Comparison of ENCODE assay signal across 1 cellular context in genomic region chr1:95509989-95510388, GRCh38.
TF ChIP-seq lines count a peak whose summit lies in the region.

No MANE protein-coding gene starts in this region.

TF ChIP-seq in WTC11, 78 proteins besides CTCF, POLR2A, EP300 and RAD21 (continued from another document):
- TF ChIP-seq PRDM15 (CRISPR knock-in tag; IDR thresholded peaks at IDR 0.05) (no peak), ZNF317 (CRISPR knock-in tag; IDR thresholded peaks at IDR 0.05; ENCODE audit: borderline replicate concordance, low read depth) (no peak)
- TF ChIP-seq, protein P1, sequence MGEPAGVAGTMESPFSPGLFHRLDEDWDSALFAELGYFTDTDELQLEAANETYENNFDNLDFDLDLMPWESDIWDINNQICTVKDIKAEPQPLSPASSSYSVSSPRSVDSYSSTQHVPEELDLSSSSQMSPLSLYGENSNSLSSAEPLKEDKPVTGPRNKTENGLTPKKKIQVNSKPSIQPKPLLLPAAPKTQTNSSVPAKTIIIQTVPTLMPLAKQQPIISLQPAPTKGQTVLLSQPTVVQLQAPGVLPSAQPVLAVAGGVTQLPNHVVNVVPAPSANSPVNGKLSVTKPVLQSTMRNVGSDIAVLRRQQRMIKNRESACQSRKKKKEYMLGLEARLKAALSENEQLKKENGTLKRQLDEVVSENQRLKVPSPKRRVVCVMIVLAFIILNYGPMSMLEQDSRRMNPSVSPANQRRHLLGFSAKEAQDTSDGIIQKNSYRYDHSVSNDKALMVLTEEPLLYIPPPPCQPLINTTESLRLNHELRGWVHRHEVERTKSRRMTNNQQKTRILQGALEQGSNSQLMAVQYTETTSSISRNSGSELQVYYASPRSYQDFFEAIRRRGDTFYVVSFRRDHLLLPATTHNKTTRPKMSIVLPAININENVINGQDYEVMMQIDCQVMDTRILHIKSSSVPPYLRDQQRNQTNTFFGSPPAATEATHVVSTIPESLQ (CRISPR knock-in tag; IDR thresholded peaks at IDR 0.05): no peak
TF ChIP-seq in WTC11: peak in this region for 0.
